8 cellular contexts compared by ENCODE assay signal in the genomic region with DNA sequence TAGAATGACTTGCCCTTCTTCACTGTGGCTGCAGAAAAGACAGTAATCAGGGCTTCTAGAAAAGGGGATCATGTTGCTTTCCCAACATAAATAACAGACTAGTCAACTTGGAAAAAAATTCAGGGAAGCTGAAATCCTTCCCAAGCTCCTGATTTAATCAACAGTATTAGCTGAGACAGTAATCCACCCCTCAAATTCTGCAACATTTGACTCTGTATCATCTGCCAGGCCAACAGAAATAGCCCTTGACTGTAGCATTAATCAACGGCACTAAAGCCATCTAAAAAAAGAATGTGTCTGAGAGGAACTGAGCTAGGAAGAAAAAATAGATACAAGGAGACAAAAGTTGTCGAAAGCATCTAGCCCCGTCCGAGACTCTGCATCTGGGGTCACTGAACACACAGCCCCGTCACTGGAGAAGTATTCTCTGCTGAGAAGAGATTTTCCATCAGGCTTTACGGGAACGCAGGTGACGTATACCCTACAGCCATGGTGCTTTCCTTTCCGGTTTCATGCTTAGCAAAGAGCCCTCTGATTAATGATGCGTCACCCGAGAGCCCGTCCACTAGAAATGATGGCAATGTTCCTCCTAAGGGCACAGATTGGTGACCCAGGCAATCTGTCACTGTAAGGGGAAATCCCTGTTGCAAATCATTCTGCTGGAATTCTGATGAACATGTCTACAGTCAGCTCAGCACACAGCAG. TPM values are rescaled to one million over a fixed set of nuclear protein-coding genes. Genes with fewer than 3 reads are reported as not detected.
A peak's percentile ranks its signal among the peaks of the same experiment; 100 is the strongest.
DNase-seq lines count a peak whose midpoint lies in the region; ATAC-seq and TF ChIP-seq lines count a peak whose summit lies in the region.

No MANE protein-coding gene starts in this region.

- POLR2A ChIA-PET in PC-9 (lab: Charles Lee; ENCODE audit: unreplicated experiment), result interaction anchor here (0.6 kb wide), 5 partner anchors 28 to 94 kb away, joined by 3 to 8 read pairs (median 6); no protein-coding TSS in a partner anchor

- H2AFZ ChIP-seq in PC-9 (peak overlapping the region; percentile 81), smooth muscle cell (ENCODE audit: low read depth) (no peak overlapping the region)

- H3K9me3 Mint-ChIP-seq in endothelial cell (ENCODE audit: unreplicated experiment), result no peaks in the 10 kb centered on the region

- H3K27ac ChIP-seq in PC-9 (peak overlapping the region; percentile 94), smooth muscle cell (ENCODE audit: low read depth) (peak overlapping the region; percentile 84), testis (no peak overlapping the region)

- H3K9me2 ChIP-seq in PC-9 (ENCODE audit: insufficient read depth), result no peaks in the 10 kb centered on the region

- WGBS in smooth muscle cell (ENCODE audit: low lambda C conversion rate), result 47% methylated on average over 12 of the region's 12 CpGs
- WGBS in testis, 2 donors, result 51 to 58% methylated on average over 12 of the region's 12 CpGs

- TF ChIP-seq CTCF in PC-9 (conservative IDR thresholded peaks at IDR 0.05) (no peak), smooth muscle cell (IDR thresholded peaks at IDR 0.05; ENCODE audit: borderline replicate concordance, insufficient read depth, poor library complexity, severe bottlenecking) (no peak), testis (IDR thresholded peaks at IDR 0.05) (no peak), endothelial cell (IDR thresholded peaks at IDR 0.05; ENCODE audit: unreplicated experiment) (no peak)

- H4K20me1 ChIP-seq in PC-9 (ENCODE audit: insufficient read depth) (no peaks in the 10 kb centered on the region), smooth muscle cell (ENCODE audit: low read depth) (no peaks in the 10 kb centered on the region)

- TSS peak; percentile 100 for BruUV-seq in PC-9 (replicated peaks; lab: Mats Ljungman, UMichigan)

- H3K36me3 ChIP-seq in PC-9 (ENCODE audit: low read depth) (no peaks in the 10 kb centered on the region), smooth muscle cell (ENCODE audit: low read depth) (no peaks in the 10 kb centered on the region), testis (ENCODE audit: low read depth, missing control alignments) (no peaks in the 10 kb centered on the region), H7 (replicated peaks; ENCODE audit: control insufficient read depth, insufficient read depth, low read length) (no peaks in the 10 kb centered on the region)

- no peaks in the 10 kb centered on the region for H3K27me3 ChIP-seq in PC-9 (ENCODE audit: insufficient read depth, low read depth)
- no peaks in the 10 kb centered on the region for H3K27me3 ChIP-seq in smooth muscle cell (ENCODE audit: low read depth)
- H3K27me3 ChIP-seq in testis, result no peaks in the 10 kb centered on the region
- no peaks in the 10 kb centered on the region for H3K27me3 ChIP-seq in H7 (ENCODE audit: control insufficient read depth, insufficient read depth, low read length)

- CTCF ChIA-PET in PC-9 (lab: Charles Lee), result interaction anchor here (0.5 kb wide), 1 partner anchor 18 kb away, joined by 3 read pairs; no protein-coding TSS in a partner anchor

- no peak for TF ChIP-seq POLR2A in testis (IDR thresholded peaks at IDR 0.05)

- H3K36me3 Mint-ChIP-seq in endothelial cell (ENCODE audit: low read depth, unreplicated experiment), result no peaks in the 10 kb centered on the region

- no peaks in the 10 kb centered on the region for H3K9me3 ChIP-seq in PC-9 (ENCODE audit: insufficient read depth, low read depth)
- no peaks in the 10 kb centered on the region for H3K9me3 ChIP-seq in smooth muscle cell (replicated peaks; ENCODE audit: low read depth)
- no peaks in the 10 kb centered on the region for H3K9me3 ChIP-seq in testis

- peak overlapping the region; percentile 42; the same call in 1 of the 2 replicates for H3K4me3 ChIP-seq in PC-9
- no peak overlapping the region for H3K4me3 ChIP-seq in smooth muscle cell
- H3K4me3 ChIP-seq in testis, result no peak overlapping the region
- no peak overlapping the region for H3K4me3 ChIP-seq in H7 (ENCODE audit: insufficient read depth, low read depth, low read length)

- intact Hi-C loops in PC-9 (cut with micrococcal nuclease; ENCODE audit: unreplicated experiment), result loop anchor here (1.0 kb wide), 1 partner anchor 42 kb away; no protein-coding TSS in a partner anchor
- intact Hi-C loops in testis (cut with DNase I; ENCODE audit: low total_unique reads), result no loop called here

- H3K79me2 ChIP-seq in PC-9 (ENCODE audit: low read depth) (no peaks in the 10 kb centered on the region), smooth muscle cell (ENCODE audit: low read depth) (no peaks in the 10 kb centered on the region)

- peak overlapping the region; percentile 74 for H3K4me2 ChIP-seq in PC-9
- peak overlapping the region; percentile 1 for H3K4me2 ChIP-seq in smooth muscle cell

- no peak overlapping the region for H3K4me3 Mint-ChIP-seq in endothelial cell (ENCODE audit: unreplicated experiment)

- peaks cover 32% of the 10 kb centered on the region for H3F3A ChIP-seq in PC-9 (ENCODE audit: insufficient read depth, low read depth)
- no peaks in the 10 kb centered on the region for H3F3A ChIP-seq in smooth muscle cell (ENCODE audit: low read depth)

- peak; percentile 87 to 99 for DNase-seq in PC-9
- peak; percentile 46 for DNase-seq in fibroblast of the conjunctiva (ENCODE audit: low read depth)
- no peak for DNase-seq in smooth muscle cell (lab: John Stamatoyannopoulos, UW; ENCODE audit: unreplicated experiment)
- DNase-seq in testis, result no peak
- DNase-seq in H7, result no peak
- no peak for DNase-seq in GM19238 (ENCODE audit: insufficient read length, low spot score)
- DNase-seq in endothelial cell (ENCODE audit: low spot score), result no peak

- H3K27ac Mint-ChIP-seq in endothelial cell (ENCODE audit: unreplicated experiment), result no peak overlapping the region

- ATAC-seq in GM21619 (IDR thresholded peaks at IDR 0.05; ENCODE audit: unreplicated experiment), result peak; percentile 65

- peak overlapping the region; percentile 55 for H3K9ac ChIP-seq in smooth muscle cell (ENCODE audit: low read depth)

- no peaks in the 10 kb centered on the region for H3K27me3 Mint-ChIP-seq in endothelial cell (ENCODE audit: unreplicated experiment)

- H3K4me1 Mint-ChIP-seq in endothelial cell (ENCODE audit: unreplicated experiment), result no peaks in the 10 kb centered on the region

- H3K4me1 ChIP-seq in PC-9 (replicated peaks; ENCODE audit: insufficient read depth), result peaks cover 36% of the 10 kb centered on the region
- H3K4me1 ChIP-seq in smooth muscle cell (ENCODE audit: low read depth), result no peaks in the 10 kb centered on the region
- H3K4me1 ChIP-seq in testis, result no peaks in the 10 kb centered on the region

RNA-seq across cellular contexts. Expression of a gene that starts 42.1 kb away (rescaled TPM):
- total RNA-seq in PC-9 (2021) (63.1 and 81.4 TPM in 2 replicates), smooth muscle cell (28.6 and 30.8 TPM in 2 replicates), testis (10 to 100 TPM; 64.3 to 99.3 TPM), endothelial cell (ENCODE audit: unreplicated experiment) (42.0 TPM)
- polyA plus RNA-seq in smooth muscle cell (11.8 and 20.2 TPM in 2 replicates), testis (ENCODE audit: insufficient read depth, low read depth, low replicate concordance) (29.6 TPM)
- 42.7 and 48.5 TPM in 2 replicates for total RNA-seq in H7 (2014; rRNA removed; shearing (Covaris generic))

Comparison
In these comparisons a context has a peak if more than half of its experiments do, and no peak if none do; other contexts are left out.
1. DNase-seq: peak in PC-9 (2 of 2) and fibroblast of the conjunctiva (single experiment); none in smooth muscle cell (single experiment), testis (single experiment), H7 (single experiment), GM19238 (single experiment) and endothelial cell (single experiment).
2. H3K27ac ChIP-seq: peak in PC-9 (single experiment) and smooth muscle cell (single experiment); none in testis (0 of 2).